12 cellular contexts compared by ENCODE assay signal in the genomic region with DNA sequence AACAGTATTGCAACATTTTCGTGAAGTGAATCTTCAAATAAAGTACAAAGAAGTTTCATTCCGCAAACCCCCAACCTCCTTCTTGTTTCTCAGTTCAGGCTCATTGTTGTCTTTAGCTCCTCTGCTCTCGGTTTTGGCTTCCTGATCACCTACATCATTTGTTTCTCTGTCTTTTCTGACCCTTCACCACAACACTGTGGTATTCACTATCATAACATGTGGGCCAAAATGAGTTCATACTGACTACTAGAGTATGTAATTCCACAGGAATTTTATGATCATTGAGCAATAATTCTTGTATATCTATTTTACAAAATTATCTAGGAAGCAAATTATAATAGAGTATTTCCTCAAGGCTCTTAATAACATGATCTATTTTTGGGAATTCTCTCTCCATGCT.
A peak's percentile ranks its signal among the peaks of the same experiment; 100 is the strongest.
DNase-seq lines count a peak whose midpoint lies in the region; ATAC-seq and TF ChIP-seq lines count a peak whose summit lies in the region.
"Had no signal": no experiment of that assay in that cellular context is flagged by ENCODE, and none has a peak within 500 bp of the region (broad histone marks: within the 10 kb centered on the region; RNA-seq: fewer than 3 reads in every experiment).

No MANE protein-coding gene starts in this region.

- no peaks in the 10 kb centered on the region for H4K20me1 ChIP-seq in PC-3 (ENCODE audit: low read length)

- WGBS in suprapubic skin: 41% methylated on average over 3 of the region's 3 CpGs

- H3K4me3 ChIP-seq in PC-3 (ENCODE audit: low read length): no peak overlapping the region
- H3K4me3 ChIP-seq in fibroblast of pulmonary artery (replicated peaks; ENCODE audit: low read depth, low read length): no peak overlapping the region
- no peak overlapping the region for H3K4me3 ChIP-seq in suprapubic skin
- H3K4me3 ChIP-seq: HAP-1, tibial nerve had no signal

- H3K79me2 ChIP-seq in PC-3 (ENCODE audit: low read length): no peaks in the 10 kb centered on the region

- H3K4me1 ChIP-seq in PC-3 (ENCODE audit: insufficient read depth, low read length): peaks cover 30% of the 10 kb centered on the region
- H3K4me1 ChIP-seq in suprapubic skin: peaks cover 8% of the 10 kb centered on the region

- H3K9ac ChIP-seq in PC-3 (ENCODE audit: low read length): no peak overlapping the region

- BruUV-seq in PC-3 (replicated peaks; lab: Mats Ljungman, UMichigan): no TSS peak

- no peak for TF ChIP-seq POLR2A in suprapubic skin (IDR thresholded peaks at IDR 0.05)

- POLR2A ChIA-PET in PC-3 (lab: Charles Lee; ENCODE audit: unreplicated experiment): no interaction called here
- POLR2A ChIA-PET in GM10248 (lab: Yijun Ruan, JAX): no interaction called here

- intact Hi-C loops in PC-3 (cut with micrococcal nuclease): loop anchor here (10.0 kb wide), 1 partner anchor 600 kb away; no protein-coding TSS in a partner anchor

- ATAC-seq in GM21619 (IDR thresholded peaks at IDR 0.05; ENCODE audit: unreplicated experiment) (peak; percentile 80), PC-3 (peak; percentile 53), HG02970 (IDR thresholded peaks at IDR 0.05; ENCODE audit: low FRiP score, unreplicated experiment) (no peak), GM21515 (IDR thresholded peaks at IDR 0.05; ENCODE audit: unreplicated experiment) (no peak)
- ATAC-seq: activated T-helper 17 cell treated with anti-CD3 and anti-CD28 coated beads, Interleukin-2, amount 50 U/mL, for 72 hours had no signal

- H3K9me3 ChIP-seq in PC-3 (ENCODE audit: low read length) (no peaks in the 10 kb centered on the region), suprapubic skin (no peaks in the 10 kb centered on the region)
- H3K9me3 ChIP-seq: HAP-1, tibial nerve had no signal

- peak overlapping the region; percentile 55 for H3K4me2 ChIP-seq in PC-3 (ENCODE audit: low read length)

- TF ChIP-seq CTCF in PC-3 (conservative IDR thresholded peaks at IDR 0.05; ENCODE audit: low read depth, low read length) (no peak), fibroblast of pulmonary artery (IDR thresholded peaks at IDR 0.05; ENCODE audit: low read length, missing control alignments) (no peak), suprapubic skin (IDR thresholded peaks at IDR 0.05) (no peak), GM10248 (IDR thresholded peaks at IDR 0.05; ENCODE audit: control extremely low read depth, extremely low read depth, low read depth, missing control alignments) (no peak)

- peak; percentile 87 for DNase-seq in PC-3
- peak; percentile 90 for DNase-seq in fibroblast of pulmonary artery (ENCODE audit: low read depth)
- DNase-seq in suprapubic skin (ENCODE audit: low spot score in 2 of 2): no peak
- no peak for DNase-seq in GM10248 (ENCODE audit: extremely low spot score)
- no peak for DNase-seq in KG1 (lab: John Stamatoyannopoulos, UW)
- DNase-seq: NCI-H526 had no signal

- no peaks in the 10 kb centered on the region for H3K9me2 ChIP-seq in PC-3 (replicated peaks; ENCODE audit: low read length)

- TF ChIP-seq EP300 in suprapubic skin (IDR thresholded peaks at IDR 0.05): no peak

- H3K36me3 ChIP-seq in PC-3 (ENCODE audit: low read depth, low read length): no peaks in the 10 kb centered on the region
- no peaks in the 10 kb centered on the region for H3K36me3 ChIP-seq in suprapubic skin
- H3K36me3 ChIP-seq: HAP-1, tibial nerve had no signal

- no peaks in the 10 kb centered on the region for H3K27me3 ChIP-seq in PC-3 (ENCODE audit: low read length)
- H3K27me3 ChIP-seq in suprapubic skin: no peaks in the 10 kb centered on the region
- H3K27me3 ChIP-seq: tibial nerve had no signal

- no peaks in the 10 kb centered on the region for H3F3A ChIP-seq in PC-3 (ENCODE audit: low read length, unreplicated experiment)

- H2AFZ ChIP-seq in PC-3 (ENCODE audit: low read length): no peak overlapping the region

- CTCF ChIA-PET in PC-3 (lab: Charles Lee) (interaction anchor here (0.8 kb wide), 1 partner anchor 795 kb away, joined by 3 read pairs; no protein-coding TSS in a partner anchor), GM10248 (lab: Yijun Ruan, JAX) (no interaction called here)

- H3K27ac ChIP-seq in PC-3 (ENCODE audit: low read length) (peak overlapping the region; percentile 42), suprapubic skin (peak overlapping the region; percentile 35)

Comparison
In these comparisons a context has a peak if more than half of its experiments do, and no peak if none do; other contexts are left out.
1. ATAC-seq: peak in GM21619 (single experiment) and PC-3 (single experiment); none in HG02970 (single experiment) and GM21515 (single experiment).
2. DNase-seq: peak in PC-3 (single experiment) and fibroblast of pulmonary artery (single experiment); none in suprapubic skin (0 of 2), GM10248 (single experiment) and KG1 (single experiment).